In genomic region chr1:160403244-160403643, GRCh38 we compare ENCODE assay signal across 1 cellular context.
TF ChIP-seq lines count a peak whose summit lies in the region.

No MANE protein-coding gene starts in this region.

TF ChIP-seq in H1, 55 proteins besides CTCF, POLR2A, EP300 and RAD21:
- no peak for TF ChIP-seq MAX (IDR thresholded peaks at IDR 0.05)
- no peak for TF ChIP-seq RXRA (IDR thresholded peaks at IDR 0.05; ENCODE audit: insufficient read depth, low read depth, low read length)
- no peak for TF ChIP-seq SP4 (IDR thresholded peaks at IDR 0.05; ENCODE audit: low read length)
- no peak for TF ChIP-seq RFX5 (IDR thresholded peaks at IDR 0.05; ENCODE audit: borderline replicate concordance, low read depth, low read length)
- TF ChIP-seq ASH2L (IDR thresholded peaks at IDR 0.05; ENCODE audit: low read length) = no peak
- TF ChIP-seq POU5F1 (IDR thresholded peaks at IDR 0.05; ENCODE audit: low read depth, low read length) = no peak
- no peak for TF ChIP-seq NRF1 (IDR thresholded peaks at IDR 0.05; ENCODE audit: low read depth, low read length)
- no peak for TF ChIP-seq SIN3A (conservative IDR thresholded peaks at IDR 0.05 in 1 of 2, IDR thresholded peaks at IDR 0.05 in 1 of 2; ENCODE audit: low read depth in 1 of 2, low read length in 2 of 2)
- no peak for TF ChIP-seq JUND (IDR thresholded peaks at IDR 0.05; ENCODE audit: low read length)
- TF ChIP-seq EGR1 (IDR thresholded peaks at IDR 0.05; ENCODE audit: borderline replicate concordance, low read depth, low read length) = no peak
- no peak for TF ChIP-seq TCF12 (IDR thresholded peaks at IDR 0.05; ENCODE audit: low read depth, low read length)
- TF ChIP-seq SAP30 (IDR thresholded peaks at IDR 0.05; ENCODE audit: insufficient read depth, insufficient replicate concordance, low read length) = no peak
